ENCODE assay signal across 18 cellular contexts in the genomic region with DNA sequence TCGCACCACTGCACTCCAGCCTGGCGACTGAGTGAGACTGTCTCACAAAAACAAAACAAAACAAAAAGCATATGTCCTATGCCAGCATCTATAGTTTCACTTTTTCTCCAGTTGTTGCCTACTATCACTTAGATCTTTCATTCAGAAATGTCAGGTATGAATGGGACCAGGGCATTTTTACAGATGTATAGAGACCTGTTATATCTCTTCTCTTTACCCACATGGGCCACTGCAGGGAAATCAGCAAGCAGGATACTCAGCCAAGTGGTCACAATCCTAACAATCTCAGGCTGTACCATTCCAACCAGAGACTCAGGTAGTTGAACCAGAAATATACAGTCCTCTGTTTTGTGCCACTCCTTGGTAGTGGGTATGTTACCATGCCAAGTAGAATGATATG. TPM values are rescaled to one million over a fixed set of nuclear protein-coding genes. Genes with fewer than 3 reads are reported as not detected.
A peak's percentile ranks its signal among the peaks of the same experiment; 100 is the strongest.
DNase-seq lines count a peak whose midpoint lies in the region; ATAC-seq and TF ChIP-seq lines count a peak whose summit lies in the region.
"Had no signal": no experiment of that assay in that cellular context is flagged by ENCODE, and none has a peak within 500 bp of the region (broad histone marks: within the 10 kb centered on the region; RNA-seq: fewer than 3 reads in every experiment).

No MANE protein-coding gene starts in this region.

- H3K4ac ChIP-seq in trophoblast cell (ENCODE audit: low read depth, low read length), result no peak overlapping the region
- H3K4ac ChIP-seq in H9 (ENCODE audit: low read depth, low read length), result no peak overlapping the region

- H3K79me2 ChIP-seq in trophoblast cell (ENCODE audit: control insufficient read depth, insufficient read depth, low read length, poor library complexity) (no peaks in the 10 kb centered on the region), H9 (ENCODE audit: insufficient read depth, low read length) (no peaks in the 10 kb centered on the region)

- H3K27me3 Mint-ChIP-seq in CD4-positive, CD25-positive, alpha-beta regulatory T cell, result no peaks in the 10 kb centered on the region
- no peaks in the 10 kb centered on the region for H3K27me3 Mint-ChIP-seq in CD4-positive, alpha-beta memory T cell
- no peaks in the 10 kb centered on the region for H3K27me3 Mint-ChIP-seq in activated T-helper 2 cell treated with anti-CD3 and anti-CD28 coated beads, Interferon-gamma antibody, Interleukin-2, Interleukin-4, amounts not matched to agents 10 μg/mL and 5 μg/mL and 100 μg/mL, durations not matched to agents 14 hours and 24 hours and 36 hours (ENCODE audit: low read depth)
- H3K27me3 Mint-ChIP-seq in H9 (ENCODE audit: low read depth), result no peaks in the 10 kb centered on the region

- H3K9me3 Mint-ChIP-seq in CD4-positive, CD25-positive, alpha-beta regulatory T cell, result no peaks in the 10 kb centered on the region
- no peaks in the 10 kb centered on the region for H3K9me3 Mint-ChIP-seq in CD4-positive, alpha-beta memory T cell
- no peaks in the 10 kb centered on the region for H3K9me3 Mint-ChIP-seq in activated T-helper 2 cell treated with anti-CD3 and anti-CD28 coated beads, Interferon-gamma antibody, Interleukin-2, Interleukin-4, amounts not matched to agents 10 μg/mL and 5 μg/mL and 100 μg/mL, durations not matched to agents 14 hours and 24 hours and 36 hours
- no peaks in the 10 kb centered on the region for H3K9me3 Mint-ChIP-seq in H9
- H3K9me3 Mint-ChIP-seq: CD8-positive, alpha-beta memory T cell; HFFc6 had no signal

- H3K27me3 ChIP-seq in CD4-positive, CD25-positive, alpha-beta regulatory T cell (ENCODE audit: control insufficient read depth, insufficient read depth, low read length), result no peaks in the 10 kb centered on the region
- H3K27me3 ChIP-seq in CD4-positive, alpha-beta memory T cell (ENCODE audit: insufficient read depth, low read length), result no peaks in the 10 kb centered on the region
- H3K27me3 ChIP-seq in trophoblast cell (ENCODE audit: insufficient read depth, low read length) (no peaks in the 10 kb centered on the region), H9 (ENCODE audit: insufficient read depth, low read length) (no peaks in the 10 kb centered on the region)
- H3K27me3 ChIP-seq: BE2C had no signal

- no peak overlapping the region for H2BK20ac ChIP-seq in H9 (ENCODE audit: low read depth, low read length, poor library complexity, severe bottlenecking)

- peaks cover 0 to 10% (median 5%) of the 10 kb centered on the region in 4 donors for H3K4me1 Mint-ChIP-seq in CD4-positive, CD25-positive, alpha-beta regulatory T cell
- H3K4me1 Mint-ChIP-seq in CD4-positive, alpha-beta memory T cell, result peaks cover 0 to 7% (median 0%) of the 10 kb centered on the region in 4 donors
- peaks cover 11% of the 10 kb centered on the region for H3K4me1 Mint-ChIP-seq in activated T-helper 2 cell treated with anti-CD3 and anti-CD28 coated beads, Interferon-gamma antibody, Interleukin-2, Interleukin-4, amounts not matched to agents 10 μg/mL and 5 μg/mL and 100 μg/mL, durations not matched to agents 14 hours and 24 hours and 36 hours (ENCODE audit: low read depth)
- H3K4me1 Mint-ChIP-seq in H9, result peaks cover 0 to 8% of the 10 kb centered on the region in 2 experiments; a peak in 1 of 4 replicates

- H4K8ac ChIP-seq in trophoblast cell (ENCODE audit: low read depth, low read length) (no peak overlapping the region), H9 (replicated peaks; ENCODE audit: insufficient read length, low read depth, low read length) (no peak overlapping the region)

- CTCF ChIA-PET in CD4-positive, alpha-beta memory T cell (lab: Charles Lee; ENCODE audit: partially characterized antibody), result interaction anchor here (1.7 kb wide), 1 partner anchor 16 kb away, joined by 4 read pairs; the partner anchor contains the start of gene CCDC134

- no peak for TF ChIP-seq CTCF in H9 (conservative IDR thresholded peaks at IDR 0.05)

- no peak overlapping the region for H2AFZ ChIP-seq in trophoblast cell (ENCODE audit: insufficient read depth, low read length, poor library complexity)
- no peak overlapping the region for H2AFZ ChIP-seq in H9 (ENCODE audit: low read length)
- H2AFZ ChIP-seq: GM23248 had no signal

- no peaks in the 10 kb centered on the region for H4K20me1 ChIP-seq in H9 (ENCODE audit: control insufficient read depth, insufficient read depth, insufficient read length)

- H3K23ac ChIP-seq in trophoblast cell (ENCODE audit: low read length) (no peak overlapping the region), H9 (ENCODE audit: insufficient read length, low read depth, low read length) (no peak overlapping the region)

- no peak overlapping the region for H2BK15ac ChIP-seq in H9 (ENCODE audit: low read depth, low read length)

- H3T11ph ChIP-seq in H9 (ENCODE audit: low read length), result no peak overlapping the region

- no peak overlapping the region for H2BK12ac ChIP-seq in trophoblast cell (ENCODE audit: low read length)
- no peak overlapping the region for H2BK12ac ChIP-seq in H9 (ENCODE audit: insufficient read length, low read depth, low read length)

- no peak overlapping the region for H3K9ac ChIP-seq in trophoblast cell (ENCODE audit: low read length)
- H3K9ac ChIP-seq in H9 (ENCODE audit: extremely low read depth, insufficient read length, low read length), result no peak overlapping the region
- H3K9ac ChIP-seq: GM23248 had no signal

- no peak overlapping the region for H3K18ac ChIP-seq in trophoblast cell (ENCODE audit: low read length)
- H3K18ac ChIP-seq in H9 (ENCODE audit: insufficient read length, low read depth, low read length), result no peak overlapping the region

- DNase-seq in CD4-positive, CD25-positive, alpha-beta regulatory T cell, result no peak
- no peak for DNase-seq in CD4-positive, alpha-beta memory T cell
- no peak for DNase-seq in activated T-helper 2 cell treated with anti-CD3 and anti-CD28 coated beads, Interferon-gamma antibody, Interleukin-2, Interleukin-4, amounts not matched to agents 10 μg/mL and 5 μg/mL and 100 μg/mL, durations not matched to agents 14 hours and 24 hours and 36 hours (ENCODE audit: low spot score)
- DNase-seq in trophoblast cell (peak; percentile 72 to 95), cardiac septum (ENCODE audit: low spot score) (no peak), NCI-H82 treated with DMSO at 0.1 percent for 48 hours (lab: John Stamatoyannopoulos, UW; ENCODE audit: unreplicated experiment) (no peak), H9 (no peak)
- DNase-seq: BE2C, Caco-2, GF-D8, GM23248, H7, HFFc6 had no signal

- ATAC-seq in CD4-positive, CD25-positive, alpha-beta regulatory T cell (ENCODE audit: low read depth in 2 of 2), result no peak
- ATAC-seq in HG03565 (IDR thresholded peaks at IDR 0.05; ENCODE audit: unreplicated experiment), result no peak
- ATAC-seq: A549, K562 had no signal

- H3K23me2 ChIP-seq in H9 (ENCODE audit: insufficient read length, low read depth, low read length, poor library complexity, severe bottlenecking), result no peaks in the 10 kb centered on the region

- intact Hi-C loops in CD4-positive, alpha-beta memory T cell (cut with micrococcal nuclease), result no loop called here
- intact Hi-C loops in activated T-helper 2 cell treated with anti-CD3 and anti-CD28 coated beads, Interferon-gamma antibody, Interleukin-2, Interleukin-4, amounts not matched to agents 10 μg/mL and 5 μg/mL and 100 μg/mL, durations not matched to agents 14 hours and 24 hours and 36 hours (cut with micrococcal nuclease), result no loop called here
- intact Hi-C loops in cardiac septum (cut with DNase I), result no loop called here

- no peak overlapping the region for H4K5ac ChIP-seq in H9 (ENCODE audit: insufficient read length, low read depth, low read length)

- WGBS in trophoblast cell (ENCODE audit: extremely low coverage, insufficient coverage, insufficient read length), result no CpG with 5 or more reads among the region's 2 CpGs
- no CpG with 5 or more reads among the region's 2 CpGs for WGBS in H9 (ENCODE audit: extremely low coverage, insufficient read length, low lambda C conversion rate)

- H2AK5ac ChIP-seq in trophoblast cell (ENCODE audit: low read length) (no peak overlapping the region), H9 (ENCODE audit: insufficient read length, low read length) (no peak overlapping the region)

- H3K4me3 ChIP-seq in CD4-positive, CD25-positive, alpha-beta regulatory T cell (ENCODE audit: low read depth, low read length), result no peak overlapping the region
- H3K4me3 ChIP-seq in CD4-positive, alpha-beta memory T cell (ENCODE audit: low read length in 2 of 2), result no peak overlapping the region
- no peak overlapping the region for H3K4me3 ChIP-seq in trophoblast cell (ENCODE audit: low read depth, low read length)
- H3K4me3 ChIP-seq: A549, GM23248, K562 had no signal

- no peaks in the 10 kb centered on the region for H3K9me3 ChIP-seq in CD4-positive, CD25-positive, alpha-beta regulatory T cell (ENCODE audit: control insufficient read depth in 2 of 2, low read length in 2 of 2)
- H3K9me3 ChIP-seq in CD4-positive, alpha-beta memory T cell (ENCODE audit: control insufficient read depth in 1 of 2, low read length in 2 of 2), result no peaks in the 10 kb centered on the region
- peaks cover 5% of the 10 kb centered on the region for H3K9me3 ChIP-seq in trophoblast cell (ENCODE audit: insufficient read depth, low read depth, low read length)
- no peaks in the 10 kb centered on the region for H3K9me3 ChIP-seq in H9 (ENCODE audit: control insufficient read depth, low read depth, low read length)
- H3K9me3 ChIP-seq: A549, BE2C, Caco-2 had no signal

- no peak overlapping the region for H2BK5ac ChIP-seq in trophoblast cell (ENCODE audit: low read depth, low read length, poor library complexity)
- no peak overlapping the region for H2BK5ac ChIP-seq in H9 (ENCODE audit: insufficient read length, low read length)

- no peak overlapping the region for H3K27ac ChIP-seq in CD4-positive, CD25-positive, alpha-beta regulatory T cell (ENCODE audit: insufficient read depth, low read length, poor library complexity, severe bottlenecking)
- H3K27ac ChIP-seq in CD4-positive, alpha-beta memory T cell (ENCODE audit: low read depth, low read length), result no peak overlapping the region
- H3K27ac ChIP-seq in trophoblast cell (ENCODE audit: low read depth, low read length) (no peak overlapping the region), H9 (ENCODE audit: insufficient read length, low read depth, low read length) (no peak overlapping the region)
- H3K27ac ChIP-seq: A549, C4-2B, GM23248 had no signal

- peaks cover 37% of the 10 kb centered on the region for H3K36me3 ChIP-seq in CD4-positive, CD25-positive, alpha-beta regulatory T cell (ENCODE audit: control insufficient read depth, insufficient read depth, low read length)
- peaks cover 7% of the 10 kb centered on the region for H3K36me3 ChIP-seq in CD4-positive, alpha-beta memory T cell (ENCODE audit: insufficient read depth, low read length)
- H3K36me3 ChIP-seq in trophoblast cell (ENCODE audit: control insufficient read depth in 1 of 2, insufficient read depth in 2 of 2, low read length in 2 of 2), result peaks cover 0 to 14% of the 10 kb centered on the region in 2 experiments

- H2BK120ac ChIP-seq in trophoblast cell (ENCODE audit: insufficient read depth, low read length, poor library complexity) (no peak overlapping the region), H9 (ENCODE audit: low read depth, low read length, poor library complexity, severe bottlenecking) (no peak overlapping the region)

- peak overlapping the region in 2 of 3 donors; percentile 47 to 81 for H3K27ac Mint-ChIP-seq in CD4-positive, CD25-positive, alpha-beta regulatory T cell
- H3K27ac Mint-ChIP-seq in CD4-positive, alpha-beta memory T cell, result peak overlapping the region in 4 of 7 donors; percentile 3 to 52 (median 18)
- H3K27ac Mint-ChIP-seq in activated T-helper 2 cell treated with anti-CD3 and anti-CD28 coated beads, Interferon-gamma antibody, Interleukin-2, Interleukin-4, amounts not matched to agents 10 μg/mL and 5 μg/mL and 100 μg/mL, durations not matched to agents 14 hours and 24 hours and 36 hours, result peak overlapping the region; percentile 8
- H3K27ac Mint-ChIP-seq in H9, result no peak overlapping the region; a peak in 1 of 7 replicates
- H3K27ac Mint-ChIP-seq: HFFc6 had no signal

- H3K14ac ChIP-seq in trophoblast cell (ENCODE audit: low read length) (no peak overlapping the region), H9 (ENCODE audit: insufficient read depth, low read length) (no peak overlapping the region)

- peaks cover 27% of the 10 kb centered on the region for H3K36me3 Mint-ChIP-seq in CD4-positive, CD25-positive, alpha-beta regulatory T cell
- peaks cover 16 to 52% of the 10 kb centered on the region in 2 donors for H3K36me3 Mint-ChIP-seq in CD4-positive, alpha-beta memory T cell
- peaks cover 37% of the 10 kb centered on the region for H3K36me3 Mint-ChIP-seq in activated T-helper 2 cell treated with anti-CD3 and anti-CD28 coated beads, Interferon-gamma antibody, Interleukin-2, Interleukin-4, amounts not matched to agents 10 μg/mL and 5 μg/mL and 100 μg/mL, durations not matched to agents 14 hours and 24 hours and 36 hours (ENCODE audit: low read depth)
- H3K36me3 Mint-ChIP-seq in H9 (ENCODE audit: insufficient read depth in 1 of 3, low read depth in 3 of 3), result peaks cover 9 to 57% (median 35%) of the 10 kb centered on the region in 3 experiments

- H4K91ac ChIP-seq in trophoblast cell (ENCODE audit: low read depth, low read length), result no peak overlapping the region
- H4K91ac ChIP-seq in H9 (ENCODE audit: insufficient read length, low read depth, low read length), result no peak overlapping the region

- no peaks in the 10 kb centered on the region for H3K4me1 ChIP-seq in CD4-positive, CD25-positive, alpha-beta regulatory T cell (ENCODE audit: control insufficient read depth, insufficient read depth, low read length, poor library complexity, severe bottlenecking)
- no peaks in the 10 kb centered on the region for H3K4me1 ChIP-seq in CD4-positive, alpha-beta memory T cell (ENCODE audit: insufficient read depth, low read length)
- peaks cover 0 to 9% of the 10 kb centered on the region in 2 experiments for H3K4me1 ChIP-seq in trophoblast cell (ENCODE audit: control insufficient read depth in 1 of 2, insufficient read depth in 2 of 2, low read length in 2 of 2)
- no peaks in the 10 kb centered on the region for H3K4me1 ChIP-seq in H9 (ENCODE audit: insufficient read depth, low read length)
- H3K4me1 ChIP-seq: A549, Caco-2 had no signal

- no peak overlapping the region for H3K4me2 ChIP-seq in trophoblast cell (ENCODE audit: low read length)
- H3K4me2 ChIP-seq in H9 (ENCODE audit: insufficient read depth, insufficient read length, low read length), result no peak overlapping the region
- H3K4me2 ChIP-seq: A549 had no signal

- H3K79me1 ChIP-seq in trophoblast cell (ENCODE audit: low read length) (no peaks in the 10 kb centered on the region), H9 (ENCODE audit: insufficient read depth, low read depth, low read length, poor library complexity, severe bottlenecking) (no peaks in the 10 kb centered on the region)

- H3K4me3 Mint-ChIP-seq in CD4-positive, CD25-positive, alpha-beta regulatory T cell, result no peak overlapping the region
- no peak overlapping the region for H3K4me3 Mint-ChIP-seq in CD4-positive, alpha-beta memory T cell
- H3K4me3 Mint-ChIP-seq in activated T-helper 2 cell treated with anti-CD3 and anti-CD28 coated beads, Interferon-gamma antibody, Interleukin-2, Interleukin-4, amounts not matched to agents 10 μg/mL and 5 μg/mL and 100 μg/mL, durations not matched to agents 14 hours and 24 hours and 36 hours (ENCODE audit: low read depth), result no peak overlapping the region
- H3K4me3 Mint-ChIP-seq in H9, result no peak overlapping the region
- H3K4me3 Mint-ChIP-seq: CD8-positive, alpha-beta memory T cell; HFFc6 had no signal

- no peak overlapping the region for H4K12ac ChIP-seq in trophoblast cell (ENCODE audit: low read depth, low read length)

- POLR2A ChIA-PET in CD4-positive, alpha-beta memory T cell (lab: Charles Lee; ENCODE audit: partially characterized antibody), result interaction anchor here (1.3 to 1.9 kb wide), 3 partner anchors 16 to 124 kb away, joined by 4 to 7 read pairs (median 6); partner anchors contain the start of gene CCDC134

- no peak overlapping the region for H3K56ac ChIP-seq in H9 (ENCODE audit: insufficient read length, low read depth, low read length)

RNA-seq across cellular contexts. Expression of gene SREBF2, which starts 16.0 kb away (rescaled TPM):
- total RNA-seq in CD4-positive, CD25-positive, alpha-beta regulatory T cell, result 98.6 TPM
- 10 to 100 TPM; 12.8 to 14.7 (median 13.5) TPM for polyA plus RNA-seq in CD4-positive, CD25-positive, alpha-beta regulatory T cell
- 100 to 1,000 TPM; 109 to 112 TPM for total RNA-seq in CD4-positive, alpha-beta memory T cell
- polyA plus RNA-seq in CD4-positive, alpha-beta memory T cell, result 10 to 100 TPM; 14.5 to 23.6 TPM
- total RNA-seq in activated T-helper 2 cell treated with anti-CD3 and anti-CD28 coated beads, Interferon-gamma antibody, Interleukin-2, Interleukin-4, amounts not matched to agents 10 μg/mL and 5 μg/mL and 100 μg/mL, durations not matched to agents 14 hours and 24 hours and 36 hours, result 191 and 202 TPM in 2 replicates
- polyA plus RNA-seq in trophoblast cell (2013), result 97.8 and 99.1 TPM in 2 replicates
- 105 TPM for total RNA-seq in cardiac septum
- 144 and 146 TPM in 2 replicates for total RNA-seq in H9 (2021)

RNA-seq across cellular contexts. Expression of gene CCDC134, which starts 16.4 kb away (rescaled TPM):
- 21.1 TPM for total RNA-seq in CD4-positive, CD25-positive, alpha-beta regulatory T cell
- 1 to 10 TPM; 3.6 to 7.7 (median 5.3) TPM for polyA plus RNA-seq in CD4-positive, CD25-positive, alpha-beta regulatory T cell
- total RNA-seq in CD4-positive, alpha-beta memory T cell, result 10 to 100 TPM; 23.2 to 27.8 TPM
- polyA plus RNA-seq in CD4-positive, alpha-beta memory T cell, result 1 to 10 TPM; 1.2 to 2.7 TPM
- total RNA-seq in activated T-helper 2 cell treated with anti-CD3 and anti-CD28 coated beads, Interferon-gamma antibody, Interleukin-2, Interleukin-4, amounts not matched to agents 10 μg/mL and 5 μg/mL and 100 μg/mL, durations not matched to agents 14 hours and 24 hours and 36 hours, result 17.4 and 19.6 TPM in 2 replicates
- 5.6 and 5.9 TPM in 2 replicates for polyA plus RNA-seq in trophoblast cell (2013)
- 2.9 TPM for total RNA-seq in cardiac septum
- 19.3 and 20.7 TPM in 2 replicates for total RNA-seq in H9 (2021)

Comparison
In these comparisons a context has a peak if more than half of its experiments do, and no peak if none do; other contexts are left out.
1. DNase-seq: peak in trophoblast cell (2 of 2); none in CD4-positive, CD25-positive, alpha-beta regulatory T cell (0 of 3), CD4-positive, alpha-beta memory T cell (0 of 5), activated T-helper 2 cell treated with anti-CD3 and anti-CD28 coated beads, Interferon-gamma antibody, Interleukin-2, Interleukin-4, amounts not matched to agents 10 μg/mL and 5 μg/mL and 100 μg/mL, durations not matched to agents 14 hours and 24 hours and 36 hours (single experiment), cardiac septum (single experiment), NCI-H82 treated with DMSO at 0.1 percent for 48 hours (single experiment) and H9 (single experiment).
2. H3K27ac Mint-ChIP-seq: peak in CD4-positive, CD25-positive, alpha-beta regulatory T cell (2 of 3), CD4-positive, alpha-beta memory T cell (4 of 7) and activated T-helper 2 cell treated with anti-CD3 and anti-CD28 coated beads, Interferon-gamma antibody, Interleukin-2, Interleukin-4, amounts not matched to agents 10 μg/mL and 5 μg/mL and 100 μg/mL, durations not matched to agents 14 hours and 24 hours and 36 hours (single experiment); none in H9 (0 of 3).